Comparison of ENCODE assay signal across 35 cellular contexts in the genomic region with DNA sequence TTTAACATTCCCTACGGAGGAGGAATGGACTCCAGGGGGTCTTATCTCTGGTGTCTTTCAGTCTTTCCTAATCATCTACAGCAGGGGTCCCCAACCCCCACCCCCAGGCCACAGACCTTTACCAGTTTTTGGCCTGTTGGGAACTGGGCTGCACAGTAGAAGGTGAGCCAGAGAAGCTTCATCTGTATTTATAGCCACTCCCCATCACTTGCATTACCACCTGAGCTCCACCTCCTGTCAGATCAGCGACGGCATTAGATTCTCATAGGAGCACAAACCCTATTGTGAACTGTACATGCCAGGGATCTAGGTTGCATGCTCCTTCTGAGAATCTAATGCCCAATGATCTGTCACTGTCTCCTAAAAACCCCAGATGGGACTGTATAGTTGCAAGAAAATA.
"Had no signal": no experiment of that assay in that cellular context is flagged by ENCODE, and none has a peak within 500 bp of the region (broad histone marks: within the 10 kb centered on the region; RNA-seq: fewer than 3 reads in every experiment).

No MANE protein-coding gene starts in this region.

- H3K36me3 ChIP-seq: MG63 had no signal

- DNase-seq: Karpas-422, Kasumi-1, MG63, MM.1S, MV-4-11, NCI-H1048, NCI-H1092, NCI-H1092 treated with DMSO at 0.1 percent for 48 hours, NCI-H1105, NCI-H1105 treated with DMSO at 0.1 percent for 48 hours, NCI-H1417, NCI-H1417 treated with DMSO at 0.1 percent for 48 hours, NCI-H1436, NCI-H1436 treated with DMSO at 0.1 percent for 48 hours, NCI-H146, NCI-H1694, NCI-H1694 treated with DMSO at 0.1 percent for 48 hours, NCI-H187, NCI-H187 treated with DMSO at 0.1 percent for 48 hours, NCI-H1930, NCI-H2029, NCI-H2029 treated with DMSO at 0.1 percent for 48 hours, NCI-H2081, NCI-H2081 treated with DMSO at 0.1 percent for 48 hours, NCI-H2107, NCI-H2171, NCI-H2171 treated with DMSO at 0.1 percent for 48 hours, NCI-H2227 treated with DMSO at 0.1 percent for 48 hours, NCI-H226, NCI-H345, NCI-H446, NCI-H446 treated with DMSO at 0.1 percent for 48 hours, NCI-H510A, NCI-H510A treated with DMSO at 0.1 percent for 48 hours had no signal

- H3K4me3 ChIP-seq: MG63 had no signal

- H3K27ac ChIP-seq: KMS-11 had no signal

- H3K9me3 ChIP-seq: MG63 had no signal
